Comparison of ENCODE assay signal across 8 cellular contexts in the genomic region with DNA sequence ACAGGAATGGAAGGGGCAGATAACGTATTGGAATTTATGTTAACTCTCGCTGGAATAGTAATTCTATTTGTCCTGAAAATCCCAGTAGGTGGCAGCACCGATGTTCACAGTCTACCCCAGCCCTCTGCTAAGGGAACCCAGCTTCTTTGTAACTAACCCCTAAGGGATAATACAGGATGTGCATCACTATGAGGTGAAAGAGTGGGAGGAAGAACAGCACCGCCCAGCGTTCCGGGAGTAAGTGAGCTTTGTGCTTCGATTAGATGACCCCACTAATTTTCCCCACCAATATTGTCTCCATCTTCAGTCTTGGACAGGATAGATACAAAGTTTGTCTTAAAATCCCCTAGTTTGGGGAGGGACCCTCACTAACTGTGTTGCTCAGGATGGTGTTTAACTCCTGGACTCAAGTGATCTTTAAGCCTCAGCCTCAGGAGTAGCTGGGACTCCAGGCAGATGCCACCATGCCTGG. TPM values are rescaled to one million over a fixed set of nuclear protein-coding genes. Genes with fewer than 3 reads are reported as not detected.
DNase-seq lines count a peak whose midpoint lies in the region; TF ChIP-seq lines count a peak whose summit lies in the region.

No MANE protein-coding gene starts in this region.

- no peak for TF ChIP-seq EP300 in transverse colon (IDR thresholded peaks at IDR 0.05; ENCODE audit: low read depth)

- peak overlapping the region; percentile 12 for H3K4me3 ChIP-seq in parathyroid adenoma (ENCODE audit: low read depth, low read length)
- H3K4me3 ChIP-seq in transverse colon = peak overlapping the region in 2 of 4 donors; percentile 31 to 52

- in situ Hi-C loops in G401 (cut with HindIII; ENCODE audit: low sequenced_read_pairs) = no loop called here
- in situ Hi-C loops in SK-MEL-5 (cut with HindIII; ENCODE audit: low pct_unique_long_range_greater_than_20kb, low sequenced_read_pairs) = no loop called here
- in situ Hi-C loops in transverse colon (cut with MboI; ENCODE audit: low pct_ligation_motif_present in 1 of 4, low pct_unique_long_range_greater_than_20kb in 1 of 4, low sequenced_read_pairs in 3 of 4) = loop anchor here in 2 of 4 donors (10.0 kb wide), 1 partner anchor 62 kb away; no protein-coding TSS in a partner anchor

- H3K9ac ChIP-seq in parathyroid adenoma = no peak overlapping the region

- TF ChIP-seq CTCF in parathyroid adenoma (IDR thresholded peaks at IDR 0.05) (peak; percentile 60), transverse colon (IDR thresholded peaks at IDR 0.05) (peak; percentile 38 to 58 (median 52))

- H3K36me3 ChIP-seq in parathyroid adenoma (ENCODE audit: control insufficient read depth, insufficient read depth, low read length) (no peaks in the 10 kb centered on the region), transverse colon (peaks cover 0 to 20% (median 6%) of the 10 kb centered on the region in 4 donors)

- 0 to 10% methylated on average over 1 to 7 of the region's 7 CpGs for WGBS in transverse colon (ENCODE audit: low coverage in 1 of 2), 2 donors

- TF ChIP-seq POLR2A in transverse colon (IDR thresholded peaks at IDR 0.05) = peak; percentile 52

- peak; percentile 93 for DNase-seq in G401 (ENCODE audit: low spot score)
- peak; percentile 31 for DNase-seq in GOT3 (lab: John Stamatoyannopoulos, UW)
- DNase-seq in LHCN-M2 (ENCODE audit: low read depth) = peak; percentile 94
- DNase-seq in SK-MEL-5 (ENCODE audit: low read depth, low spot score) = peak; percentile 96
- peak; percentile 76 for DNase-seq in activated naive CD4-positive, alpha-beta T cell treated with anti-CD3 and anti-CD28 coated beads, Interleukin-2, amount 50 U/mL, for 16 hours
- peak; percentile 87 for DNase-seq in cardiac septum (ENCODE audit: low spot score)
- peak; percentile 67 for DNase-seq in transverse colon

- H3K9me3 ChIP-seq in parathyroid adenoma (ENCODE audit: control insufficient read depth, low read length) (no peaks in the 10 kb centered on the region), transverse colon (no peaks in the 10 kb centered on the region)

- intact Hi-C loops in cardiac septum (cut with DNase I) (loop anchor here (1.0 kb wide), 1 partner anchor 62 kb away; no protein-coding TSS in a partner anchor), transverse colon (cut with DNase I; ENCODE audit: low total_unique reads) (no loop called here)

- peak overlapping the region; percentile 37 for H3K4me2 ChIP-seq in parathyroid adenoma (ENCODE audit: low read length)

- H3K27ac ChIP-seq in parathyroid adenoma (peak overlapping the region; percentile 73), transverse colon (peak overlapping the region; percentile 80 to 88 (median 84))

- H3K79me2 ChIP-seq in parathyroid adenoma = no peaks in the 10 kb centered on the region

- H3K27me3 ChIP-seq in parathyroid adenoma (ENCODE audit: control insufficient read depth, insufficient read depth, low read length) = no peaks in the 10 kb centered on the region
- no peaks in the 10 kb centered on the region for H3K27me3 ChIP-seq in transverse colon

- H3K4me1 ChIP-seq in parathyroid adenoma = peaks cover 3% of the 10 kb centered on the region
- H3K4me1 ChIP-seq in transverse colon = peaks cover 0 to 29% (median 9%) of the 10 kb centered on the region in 4 donors

- H2AFZ ChIP-seq in parathyroid adenoma = no peak overlapping the region

RNA-seq across cellular contexts. Expression of a gene that starts 2.7 kb away (rescaled TPM):
- total RNA-seq in G401 (2014; rRNA removed; shearing (Covaris generic)) = 32.5 and 32.9 TPM in 2 replicates
- total RNA-seq in LHCN-M2 (2014; rRNA removed) (25.6 and 36.9 TPM in 2 replicates), cardiac septum (23.5 TPM), transverse colon (10 to 100 TPM in 1 of 4 donors, 1 to 10 TPM in 2, under 1 TPM in 1; 0.80 to 10.2 (median 8.1) TPM)
- 26.4 TPM for polyA plus RNA-seq in LHCN-M2 (2012)
- 73.6 and 86.9 TPM in 2 replicates for total RNA-seq in SK-MEL-5 (2014; rRNA removed; shearing (Covaris generic))
- 58.8 and 67.0 TPM in 2 replicates for polyA plus RNA-seq in SK-MEL-5 (2015; cell fraction: cytosol; rRNA removed)
- 76.1 and 128 TPM in 2 replicates for polyA plus RNA-seq in SK-MEL-5 (2015; cell fraction: nucleus; rRNA removed)

Comparison
In these comparisons a context has a peak if more than half of its experiments do, and no peak if none do; other contexts are left out.
1. DNase-seq: peak in every context shown above with its lines; median percentile 96 in SK-MEL-5; 94 in LHCN-M2; 93 in G401; 87 in cardiac septum; 76 in activated naive CD4-positive, alpha-beta T cell treated with anti-CD3 and anti-CD28 coated beads, Interleukin-2, amount 50 U/mL, for 16 hours; 67 in transverse colon; 31 in GOT3.